ENCODE assay signal across 8 cellular contexts in the genomic region with DNA sequence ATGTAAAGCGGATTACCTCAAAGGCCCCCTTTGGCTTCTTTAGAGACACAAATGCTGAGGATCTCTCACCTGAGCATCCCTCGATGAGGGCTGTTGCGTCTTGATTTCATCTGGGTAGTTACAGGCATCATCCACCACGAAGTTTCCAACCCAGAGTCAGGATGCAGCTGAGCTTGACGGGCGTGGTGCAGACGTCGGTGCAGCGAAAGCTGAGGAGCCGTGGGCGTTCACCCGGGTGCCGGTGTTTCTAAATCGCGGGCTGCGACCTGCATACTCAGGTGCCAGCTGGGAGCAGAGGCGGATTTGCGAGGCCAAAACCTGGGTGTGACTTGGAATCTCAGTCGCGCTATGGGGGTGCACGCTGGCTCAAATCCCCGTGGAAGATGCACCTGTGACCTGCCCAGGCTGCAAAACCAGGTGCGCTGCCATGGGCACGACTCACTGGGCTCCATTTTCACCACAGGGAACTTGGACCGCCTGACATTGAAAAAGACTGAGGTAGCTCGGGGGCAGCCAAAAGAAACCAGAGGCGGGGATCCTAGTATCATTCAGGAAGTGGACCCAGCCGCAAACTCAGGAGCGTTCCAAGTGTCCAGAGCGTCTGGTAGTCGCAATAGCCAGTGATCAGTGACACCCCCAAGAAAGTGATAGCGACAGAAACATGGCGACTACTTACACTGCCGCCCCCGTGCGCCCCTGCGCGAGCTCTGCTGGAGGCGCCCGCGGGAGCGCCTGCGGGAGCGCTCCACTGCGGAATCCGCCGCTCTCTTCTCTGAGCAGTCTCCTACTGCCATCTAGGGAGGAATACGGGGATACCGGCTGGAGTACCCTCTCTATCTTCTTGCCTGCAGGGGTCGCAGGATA. TPM values are rescaled to one million over a fixed set of nuclear protein-coding genes. Genes with fewer than 3 reads are reported as not detected.
A peak's percentile ranks its signal among the peaks of the same experiment; 100 is the strongest.
DNase-seq lines count a peak whose midpoint lies in the region; ATAC-seq and TF ChIP-seq lines count a peak whose summit lies in the region.

No MANE protein-coding gene starts in this region.

- H3K4me2 ChIP-seq in smooth muscle cell = peak overlapping the region; percentile 78

- TF ChIP-seq CTCF in RWPE1 (conservative IDR thresholded peaks at IDR 0.05; ENCODE audit: low read depth) (peak; percentile 97), smooth muscle cell (IDR thresholded peaks at IDR 0.05; ENCODE audit: borderline replicate concordance, insufficient read depth, poor library complexity, severe bottlenecking) (peak; percentile 99)

- CTCF ChIA-PET in RWPE1 (lab: Yijun Ruan, JAX) = interaction anchor here (0.5 to 4.7 kb wide), 35 partner anchors 11 to 504 kb away, joined by 3 to 69 read pairs (median 4); partner anchors contain the start of genes IGFL4 and PGLYRP1

- H3K36me3 ChIP-seq in iPS-20b (ENCODE audit: insufficient read depth, low read depth, low read length) (no peaks in the 10 kb centered on the region), smooth muscle cell (ENCODE audit: low read depth) (no peaks in the 10 kb centered on the region)

- peak; percentile 90 for DNase-seq in GM03348 (ENCODE audit: low spot score)
- peak; percentile 73 for DNase-seq in MV-4-11 (lab: John Stamatoyannopoulos, UW)
- peak; percentile 92 for DNase-seq in RWPE1 (ENCODE audit: low spot score)
- DNase-seq in T47D (ENCODE audit: low read depth in 1 of 2, low spot score in 1 of 2) = peak; percentile 57 to 79
- peak; percentile 17 for DNase-seq in smooth muscle cell (lab: John Stamatoyannopoulos, UW; ENCODE audit: unreplicated experiment)

- H2AFZ ChIP-seq in smooth muscle cell (ENCODE audit: low read depth) = no peak overlapping the region

- H3K27me3 ChIP-seq in iPS-20b (ENCODE audit: insufficient read depth, low read length) (peaks cover 43% of the 10 kb centered on the region), smooth muscle cell (ENCODE audit: low read depth) (peaks cover 36% of the 10 kb centered on the region)

- 2% methylated on average over 50 of the region's 50 CpGs for WGBS in smooth muscle cell (ENCODE audit: low lambda C conversion rate)

- H3K4me1 ChIP-seq in iPS-20b (ENCODE audit: insufficient read depth, low read length) (no peaks in the 10 kb centered on the region; the same call in 1 of the 2 replicates), smooth muscle cell (ENCODE audit: low read depth) (peaks cover 6% of the 10 kb centered on the region)

- peak overlapping the region; percentile 50 for H3K27ac ChIP-seq in RWPE1
- no peak overlapping the region for H3K27ac ChIP-seq in iPS-20b (ENCODE audit: low read length)
- no peak overlapping the region for H3K27ac ChIP-seq in smooth muscle cell (ENCODE audit: low read depth)

- ATAC-seq in HG02610 (IDR thresholded peaks at IDR 0.05; ENCODE audit: unreplicated experiment) (no peak), HG02970 (IDR thresholded peaks at IDR 0.05; ENCODE audit: low FRiP score, unreplicated experiment) (no peak)

- H3K4me3 ChIP-seq in iPS-20b (ENCODE audit: low read length) = peak overlapping the region; percentile 76
- peak overlapping the region; percentile 40 for H3K4me3 ChIP-seq in smooth muscle cell

- H3K9ac ChIP-seq in iPS-20b (ENCODE audit: low read depth, low read length) (peak overlapping the region; percentile 24; the same call in 1 of the 2 replicates), smooth muscle cell (ENCODE audit: low read depth) (no peak overlapping the region)

- no peaks in the 10 kb centered on the region for H3K79me2 ChIP-seq in smooth muscle cell (ENCODE audit: low read depth)

- no peaks in the 10 kb centered on the region for H4K20me1 ChIP-seq in smooth muscle cell (ENCODE audit: low read depth)

- POLR2A ChIA-PET in RWPE1 (lab: Yijun Ruan, JAX; ENCODE audit: low non-redundant PET) = no interaction called here

- in situ Hi-C loops in T47D (cut with HindIII; ENCODE audit: low pct_unique_long_range_greater_than_20kb, low sequenced_read_pairs) = no loop called here

- no peaks in the 10 kb centered on the region for H3K9me3 ChIP-seq in iPS-20b (ENCODE audit: insufficient read depth, low read depth, low read length)
- no peaks in the 10 kb centered on the region for H3K9me3 ChIP-seq in smooth muscle cell (replicated peaks; ENCODE audit: low read depth)

- peaks cover 11% of the 10 kb centered on the region for H3F3A ChIP-seq in smooth muscle cell (ENCODE audit: low read depth)

RNA-seq across cellular contexts. Expression of gene IGFL4, which starts 36.4 kb away (rescaled TPM):
- total RNA-seq in smooth muscle cell = 0.45 and 0.85 TPM in 2 replicates
- polyA plus RNA-seq in smooth muscle cell = 1.0 TPM in 1 of 2 replicates, not detected in the other

RNA-seq across cellular contexts. Expression of gene IGFL3, which starts 47.3 kb away (rescaled TPM):
- 10.2 and 26.7 TPM in 2 replicates for total RNA-seq in smooth muscle cell
- 5.9 and 8.8 TPM in 2 replicates for polyA plus RNA-seq in smooth muscle cell

RNA-seq across cellular contexts. Expression of gene PGLYRP1, which starts 54.3 kb away (rescaled TPM):
- total RNA-seq in smooth muscle cell = not detected in 2 replicates
- not detected in 2 replicates for polyA plus RNA-seq in smooth muscle cell

Comparison
In these comparisons a context has a peak if more than half of its experiments do, and no peak if none do; other contexts are left out.
1. DNase-seq: peak in every context shown above with its lines; median percentile 92 in RWPE1; 90 in GM03348; 73 in MV-4-11; 68 in T47D; 17 in smooth muscle cell.